Comparison of ENCODE assay signal across 12 cellular contexts in genomic region chr5:139276426-139276825, GRCh38. TPM values are rescaled to one million over a fixed set of nuclear protein-coding genes. Genes with fewer than 3 reads are reported as not detected.
DNase-seq lines count a peak whose midpoint lies in the region; ATAC-seq and TF ChIP-seq lines count a peak whose summit lies in the region.
"Had no signal": no experiment of that assay in that cellular context is flagged by ENCODE, and none has a peak within 500 bp of the region (broad histone marks: within the 10 kb centered on the region; RNA-seq: fewer than 3 reads in every experiment).

No MANE protein-coding gene starts in this region.

- intact Hi-C loops in activated naive CD4-positive, alpha-beta T cell treated with anti-CD3 and anti-CD28 coated beads for 36 hours (cut with micrococcal nuclease), result no loop called here
- intact Hi-C loops in left colon (cut with DNase I, micrococcal nuclease), result no loop called here

- peak overlapping the region; percentile 93 for H3K4me3 Mint-ChIP-seq in activated naive CD4-positive, alpha-beta T cell treated with anti-CD3 and anti-CD28 coated beads for 36 hours
- peak overlapping the region; percentile 90 to 94 for H3K4me3 Mint-ChIP-seq in stimulated activated naive CD8-positive, alpha-beta T cell treated with anti-CD3 and anti-CD28 coated beads, Interleukin-15, amount 100 ng/mL, for 72 hours

- H3K9me3 ChIP-seq in NT2/D1 (ENCODE audit: insufficient read depth, low read length), result no peaks in the 10 kb centered on the region; the same call in 1 of the 2 replicates

- H3K9me3 Mint-ChIP-seq in activated naive CD4-positive, alpha-beta T cell treated with anti-CD3 and anti-CD28 coated beads for 36 hours, result no peaks in the 10 kb centered on the region
- no peaks in the 10 kb centered on the region for H3K9me3 Mint-ChIP-seq in activated naive CD4-positive, alpha-beta T cell treated with anti-CD3 and anti-CD28 coated beads, Interleukin-2, amount 50 U/mL, for 72 hours
- H3K9me3 Mint-ChIP-seq in stimulated activated naive CD8-positive, alpha-beta T cell treated with anti-CD3 and anti-CD28 coated beads, Interleukin-15, amount 100 ng/mL, for 72 hours, result no peaks in the 10 kb centered on the region

- no peaks in the 10 kb centered on the region for H3K27me3 ChIP-seq in NT2/D1 (ENCODE audit: insufficient read depth, insufficient read length)

- TF ChIP-seq CTCF in epithelial cell of esophagus (IDR thresholded peaks at IDR 0.05; ENCODE audit: insufficient read depth, low read depth, low read length, missing control alignments), result no peak

- ATAC-seq in activated naive CD4-positive, alpha-beta T cell treated with anti-CD3 and anti-CD28 coated beads, Interleukin-2, amount 50 U/mL, for 72 hours, result no peak
- ATAC-seq in stimulated activated naive CD8-positive, alpha-beta T cell treated with anti-CD3 and anti-CD28 coated beads, Interleukin-15, amount 100 ng/mL, for 72 hours, result no peak
- ATAC-seq in GM21515 (IDR thresholded peaks at IDR 0.05; ENCODE audit: unreplicated experiment), result no peak
- no peak for ATAC-seq in HG03571 (IDR thresholded peaks at IDR 0.05; ENCODE audit: unreplicated experiment)
- ATAC-seq in left colon, result no peak

- DNase-seq in activated naive CD4-positive, alpha-beta T cell treated with anti-CD3 and anti-CD28 coated beads for 36 hours, result no peak
- no peak for DNase-seq in activated naive CD4-positive, alpha-beta T cell treated with anti-CD3 and anti-CD28 coated beads, Interleukin-2, amount 50 U/mL, for 72 hours (ENCODE audit: low spot score in 2 of 2)
- DNase-seq in NT2/D1 (ENCODE audit: low read depth, low spot score), result no peak
- DNase-seq in epithelial cell of esophagus (ENCODE audit: low read depth), result peak; percentile 91
- no peak for DNase-seq in stimulated activated naive CD8-positive, alpha-beta T cell treated with anti-CD3 and anti-CD28 coated beads, Interleukin-15, amount 100 ng/mL, for 72 hours
- no peak for DNase-seq in left colon
- DNase-seq: activated CD4-positive, alpha-beta T cell treated with anti-CD3 and anti-CD28 coated beads, Interleukin-2, amount 50 U/mL, for 4 hours; cerebellar nuclear complex; NCI-H187 treated with DMSO at 0.1 percent for 48 hours had no signal

- peaks cover 4% of the 10 kb centered on the region for H3K4me1 ChIP-seq in NT2/D1 (ENCODE audit: insufficient read depth, insufficient read length)

- H3K27me3 Mint-ChIP-seq in activated naive CD4-positive, alpha-beta T cell treated with anti-CD3 and anti-CD28 coated beads for 36 hours (ENCODE audit: low read depth), result no peaks in the 10 kb centered on the region
- no peaks in the 10 kb centered on the region for H3K27me3 Mint-ChIP-seq in stimulated activated naive CD8-positive, alpha-beta T cell treated with anti-CD3 and anti-CD28 coated beads, Interleukin-15, amount 100 ng/mL, for 72 hours
- H3K27me3 Mint-ChIP-seq: B cell had no signal

- H3K4me3 ChIP-seq in NT2/D1 (ENCODE audit: insufficient read length, low read depth) (peak overlapping the region; percentile 48), epithelial cell of esophagus (ENCODE audit: low read length) (peak overlapping the region; percentile 83)

- peak overlapping the region; percentile 83 for H3K9ac ChIP-seq in NT2/D1 (ENCODE audit: insufficient read length, low read depth)

- peaks cover 66% of the 10 kb centered on the region for H3K4me1 Mint-ChIP-seq in activated naive CD4-positive, alpha-beta T cell treated with anti-CD3 and anti-CD28 coated beads for 36 hours (ENCODE audit: low read depth)
- peaks cover 86% of the 10 kb centered on the region for H3K4me1 Mint-ChIP-seq in stimulated activated naive CD8-positive, alpha-beta T cell treated with anti-CD3 and anti-CD28 coated beads, Interleukin-15, amount 100 ng/mL, for 72 hours

- no peak overlapping the region for H3K27ac Mint-ChIP-seq in activated naive CD4-positive, alpha-beta T cell treated with anti-CD3 and anti-CD28 coated beads for 36 hours
- peak overlapping the region in 1 of 2 donors; percentile 76 for H3K27ac Mint-ChIP-seq in activated naive CD4-positive, alpha-beta T cell treated with anti-CD3 and anti-CD28 coated beads, Interleukin-2, amount 50 U/mL, for 72 hours
- H3K27ac Mint-ChIP-seq in stimulated activated naive CD8-positive, alpha-beta T cell treated with anti-CD3 and anti-CD28 coated beads, Interleukin-15, amount 100 ng/mL, for 72 hours, result peak overlapping the region in 1 of 2 donors; percentile 85

- H3K36me3 ChIP-seq in NT2/D1 (ENCODE audit: insufficient read depth, insufficient read length, low read length), result peaks cover 69% of the 10 kb centered on the region

- CTCF ChIA-PET in activated naive CD4-positive, alpha-beta T cell treated with anti-CD3 and anti-CD28 coated beads for 36 hours (lab: Charles Lee), result interaction anchor here (0.6 to 3.3 kb wide), 8 partner anchors 10 to 1098 kb away, joined by 3 to 14 read pairs (median 4); partner anchors contain the start of genes BRD8 and PAIP2

- peaks cover 52% of the 10 kb centered on the region for H3K36me3 Mint-ChIP-seq in activated naive CD4-positive, alpha-beta T cell treated with anti-CD3 and anti-CD28 coated beads for 36 hours (ENCODE audit: low read depth)
- H3K36me3 Mint-ChIP-seq in activated naive CD4-positive, alpha-beta T cell treated with anti-CD3 and anti-CD28 coated beads, Interleukin-2, amount 50 U/mL, for 72 hours, result peaks cover 30 to 51% of the 10 kb centered on the region in 2 donors

RNA-seq across cellular contexts. Expression of gene MATR3, which starts 17.1 kb away (rescaled TPM):
- total RNA-seq in activated naive CD4-positive, alpha-beta T cell treated with anti-CD3 and anti-CD28 coated beads for 36 hours, result 100 to 1,000 TPM; 137 to 164 TPM
- total RNA-seq in activated naive CD4-positive, alpha-beta T cell treated with anti-CD3 and anti-CD28 coated beads, Interleukin-2, amount 50 U/mL, for 72 hours, result 100 to 1,000 TPM; 160 to 182 TPM
- total RNA-seq in left colon, result 100 to 1,000 TPM in 1 of 2 donors, 10 to 100 TPM in 1; 98.4 to 106 TPM
